16 cellular contexts compared by ENCODE assay signal in genomic region chr2:16718551-16719404, GRCh38. TPM values are rescaled to one million over a fixed set of nuclear protein-coding genes. Genes with fewer than 3 reads are reported as not detected.
DNase-seq lines count a peak whose midpoint lies in the region; ATAC-seq, FAIRE-seq and TF ChIP-seq lines count a peak whose summit lies in the region.
"Had no signal": no experiment of that assay in that cellular context is flagged by ENCODE, and none has a peak within 500 bp of the region (broad histone marks: within the 10 kb centered on the region; RNA-seq: fewer than 3 reads in every experiment).

No MANE protein-coding gene starts in this region.

- H3K36me3 Mint-ChIP-seq in activated B cell treated with CpG ODN at 0.5 μM for 24 hours (ENCODE audit: low read depth), result no peaks in the 10 kb centered on the region
- H3K36me3 Mint-ChIP-seq in naive thymus-derived CD4-positive, alpha-beta T cell, result no peaks in the 10 kb centered on the region

- POLR2A ChIA-PET in activated B cell treated with CpG ODN at 0.5 μM for 24 hours (lab: Charles Lee), result interaction anchor here (0.6 kb wide), 2 partner anchors 8 to 27 kb away, joined by 4 to 7 read pairs; no protein-coding TSS in a partner anchor
- POLR2A ChIA-PET in naive thymus-derived CD4-positive, alpha-beta T cell (lab: Charles Lee), result interaction anchor here (0.7 kb wide), 1 partner anchor 220 kb away, joined by 3 read pairs; no protein-coding TSS in a partner anchor

- intact Hi-C loops in activated B cell treated with CpG ODN at 0.5 μM for 24 hours (cut with micrococcal nuclease), result loop anchor here (1.0 kb wide), 1 partner anchor 11 kb away; no protein-coding TSS in a partner anchor
- intact Hi-C loops in esophagus muscularis mucosa (cut with DNase I), result no loop called here
- intact Hi-C loops in kidney (cut with DNase I), result no loop called here
- intact Hi-C loops in naive thymus-derived CD4-positive, alpha-beta T cell (cut with micrococcal nuclease), result no loop called here

- no peak for FAIRE-seq in kidney (lab: Jason Lieb, UNC)

- DNase-seq in activated B cell treated with CpG ODN at 0.5 μM for 24 hours (no peak), esophagus muscularis mucosa (ENCODE audit: extremely low spot score) (peak; percentile 75), occipital lobe (lab: John Stamatoyannopoulos, UW) (peak; percentile 26), kidney (no peak), NCI-H1694 (lab: John Stamatoyannopoulos, UW) (no peak)
- no peak for DNase-seq in naive thymus-derived CD4-positive, alpha-beta T cell
- DNase-seq: COR-L47, DMS53, NCI-H1092, NCI-H446 treated with DMSO at 0.1 percent for 48 hours, NCI-H748 treated with DMSO at 0.1 percent for 48 hours had no signal

- H3K9me3 Mint-ChIP-seq in activated B cell treated with CpG ODN at 0.5 μM for 24 hours, result no peaks in the 10 kb centered on the region
- H3K9me3 Mint-ChIP-seq in naive thymus-derived CD4-positive, alpha-beta T cell, result no peaks in the 10 kb centered on the region

- peaks cover 51% of the 10 kb centered on the region for H3K4me1 Mint-ChIP-seq in activated B cell treated with CpG ODN at 0.5 μM for 24 hours
- peaks cover 0 to 1% (median 0%) of the 10 kb centered on the region in 7 donors for H3K4me1 Mint-ChIP-seq in naive thymus-derived CD4-positive, alpha-beta T cell

- CTCF ChIA-PET in activated B cell treated with CpG ODN at 0.5 μM for 24 hours (lab: Charles Lee), result interaction anchor here (0.9 to 1.7 kb wide), 2 partner anchors 38 to 52 kb away, joined by 3 to 10 read pairs; no protein-coding TSS in a partner anchor
- CTCF ChIA-PET in naive thymus-derived CD4-positive, alpha-beta T cell (lab: Charles Lee), result interaction anchor here (0.6 kb wide), 1 partner anchor 38 kb away, joined by 3 read pairs; no protein-coding TSS in a partner anchor

- ATAC-seq in activated B cell treated with CpG ODN at 0.5 μM for 24 hours (ENCODE audit: low read depth), result no peak
- ATAC-seq in naive thymus-derived CD4-positive, alpha-beta T cell, result no peak
- ATAC-seq in HG03280 (IDR thresholded peaks at IDR 0.05; ENCODE audit: unreplicated experiment), result no peak
- ATAC-seq: HCT116, SK-N-SH treated with all-trans-retinoic acid at 6 μM for 48 hours had no signal

- TF ChIP-seq POLR2A in esophagus muscularis mucosa (IDR thresholded peaks at IDR 0.05; ENCODE audit: low read depth), result no peak

- H3K27ac ChIP-seq in C4-2B (peak overlapping the region; percentile 23; the same call in 1 of the 2 replicates), esophagus muscularis mucosa (replicated peaks in 1 of 4) (no peak overlapping the region), kidney (ENCODE audit: low read depth in 2 of 2, low read length in 2 of 2) (no peak overlapping the region)
- no peak overlapping the region for H3K27ac ChIP-seq in naive thymus-derived CD4-positive, alpha-beta T cell (ENCODE audit: low read depth, low read length)
- H3K27ac ChIP-seq: BLaER1 treated with 17β-estradiol and CSF1 and Interleukin-3, amounts not matched to agents 10 nM and 100 nM had no signal

- no peak for TF ChIP-seq EP300 in esophagus muscularis mucosa (IDR thresholded peaks at IDR 0.05)

- peak overlapping the region; percentile 73 for H3K27ac Mint-ChIP-seq in activated B cell treated with CpG ODN at 0.5 μM for 24 hours
- no peak overlapping the region for H3K27ac Mint-ChIP-seq in naive thymus-derived CD4-positive, alpha-beta T cell

- TF ChIP-seq CTCF in C4-2B (conservative IDR thresholded peaks at IDR 0.05) (no peak), activated B cell treated with CpG ODN at 0.5 μM for 24 hours (IDR thresholded peaks at IDR 0.05) (no peak), esophagus muscularis mucosa (IDR thresholded peaks at IDR 0.05) (no peak), kidney (IDR thresholded peaks at IDR 0.05; ENCODE audit: borderline replicate concordance, extremely low read depth, insufficient read depth) (no peak)

- H3K9me3 ChIP-seq in esophagus muscularis mucosa (no peaks in the 10 kb centered on the region), kidney (ENCODE audit: control insufficient read depth in 1 of 2, low read length in 2 of 2) (no peaks in the 10 kb centered on the region)
- no peaks in the 10 kb centered on the region for H3K9me3 ChIP-seq in naive thymus-derived CD4-positive, alpha-beta T cell (ENCODE audit: control insufficient read depth in 2 of 3, low read length in 3 of 3)
- H3K9me3 ChIP-seq: BLaER1 treated with 17β-estradiol and CSF1 and Interleukin-3, amounts not matched to agents 10 nM and 100 nM had no signal

- no peaks in the 10 kb centered on the region for H3K27me3 ChIP-seq in esophagus muscularis mucosa
- H3K27me3 ChIP-seq in naive thymus-derived CD4-positive, alpha-beta T cell (ENCODE audit: control insufficient read depth in 2 of 2, insufficient read depth in 2 of 2, low read length in 2 of 2), result no peaks in the 10 kb centered on the region
- H3K27me3 ChIP-seq: BLaER1 treated with 17β-estradiol and CSF1 and Interleukin-3, amounts not matched to agents 10 nM and 100 nM had no signal

- no peaks in the 10 kb centered on the region for H3K27me3 Mint-ChIP-seq in activated B cell treated with CpG ODN at 0.5 μM for 24 hours
- peaks cover 2 to 14% (median 7%) of the 10 kb centered on the region in 5 donors for H3K27me3 Mint-ChIP-seq in naive thymus-derived CD4-positive, alpha-beta T cell

- peaks cover 0 to 26% (median 12%) of the 10 kb centered on the region in 4 donors for H3K4me1 ChIP-seq in esophagus muscularis mucosa
- no peaks in the 10 kb centered on the region for H3K4me1 ChIP-seq in kidney (ENCODE audit: control insufficient read depth in 1 of 2, insufficient read depth in 1 of 2, low read depth in 1 of 2, low read length in 2 of 2)
- no peaks in the 10 kb centered on the region for H3K4me1 ChIP-seq in naive thymus-derived CD4-positive, alpha-beta T cell (ENCODE audit: control insufficient read depth in 2 of 2, insufficient read depth in 2 of 2, low read length in 2 of 2)

- H3K36me3 ChIP-seq in esophagus muscularis mucosa (no peaks in the 10 kb centered on the region), kidney (ENCODE audit: control insufficient read depth in 1 of 2, insufficient read depth in 2 of 2, low read length in 2 of 2) (no peaks in the 10 kb centered on the region)
- H3K36me3 ChIP-seq in naive thymus-derived CD4-positive, alpha-beta T cell (ENCODE audit: control insufficient read depth in 2 of 3, insufficient read depth in 3 of 3, low read length in 3 of 3), result no peaks in the 10 kb centered on the region
- H3K36me3 ChIP-seq: BLaER1 treated with 17β-estradiol and CSF1 and Interleukin-3, amounts not matched to agents 10 nM and 100 nM had no signal

- H3K4me3 ChIP-seq in esophagus muscularis mucosa (no peak overlapping the region), kidney (ENCODE audit: low read length in 2 of 2) (no peak overlapping the region)
- H3K4me3 ChIP-seq in naive thymus-derived CD4-positive, alpha-beta T cell (ENCODE audit: low read length), result no peak overlapping the region
- H3K4me3 ChIP-seq: BLaER1 treated with 17β-estradiol and CSF1 and Interleukin-3, amounts not matched to agents 10 nM and 100 nM had no signal

- 80% methylated on average over 10 of the region's 10 CpGs for WGBS in esophagus muscularis mucosa

- H3K4me3 Mint-ChIP-seq in activated B cell treated with CpG ODN at 0.5 μM for 24 hours, result no peak overlapping the region
- H3K4me3 Mint-ChIP-seq in naive thymus-derived CD4-positive, alpha-beta T cell, result no peak overlapping the region

- no peak overlapping the region for H3K9ac ChIP-seq in kidney (ENCODE audit: low read length in 2 of 2)
- H3K9ac ChIP-seq: BLaER1 treated with 17β-estradiol and CSF1 and Interleukin-3, amounts not matched to agents 10 nM and 100 nM had no signal

RNA-seq across cellular contexts. Expression of gene CYRIA, which starts 53.1 kb away (rescaled TPM):
- total RNA-seq in activated B cell treated with CpG ODN at 0.5 μM for 24 hours, result 72.7 and 76.1 TPM in 2 replicates
- 10 to 100 TPM; 10.3 to 13.3 (median 11.2) TPM for total RNA-seq in esophagus muscularis mucosa
- 230 TPM for total RNA-seq in occipital lobe
- 11.8 TPM for total RNA-seq in kidney
- 1.0 TPM for polyA plus RNA-seq in kidney (ENCODE audit: insufficient read depth, low read depth, low replicate concordance)
- total RNA-seq in naive thymus-derived CD4-positive, alpha-beta T cell, result 10 to 100 TPM in 1 of 5 experiments, 1 to 10 TPM in 2, under 1 TPM in 2; 0.16 to 48.7 (median 1.1) TPM
- 1 to 10 TPM in 1 of 2 donors, under 1 TPM in 1; 0.70 to 1.6 TPM for polyA plus RNA-seq in naive thymus-derived CD4-positive, alpha-beta T cell

Comparison
In these comparisons a context has a peak if more than half of its experiments do, and no peak if none do; other contexts are left out.
1. DNase-seq: peak in esophagus muscularis mucosa (single experiment) and occipital lobe (single experiment); none in activated B cell treated with CpG ODN at 0.5 μM for 24 hours (single experiment), kidney (single experiment), naive thymus-derived CD4-positive, alpha-beta T cell (0 of 9) and NCI-H1694 (single experiment).